In the genomic region with DNA sequence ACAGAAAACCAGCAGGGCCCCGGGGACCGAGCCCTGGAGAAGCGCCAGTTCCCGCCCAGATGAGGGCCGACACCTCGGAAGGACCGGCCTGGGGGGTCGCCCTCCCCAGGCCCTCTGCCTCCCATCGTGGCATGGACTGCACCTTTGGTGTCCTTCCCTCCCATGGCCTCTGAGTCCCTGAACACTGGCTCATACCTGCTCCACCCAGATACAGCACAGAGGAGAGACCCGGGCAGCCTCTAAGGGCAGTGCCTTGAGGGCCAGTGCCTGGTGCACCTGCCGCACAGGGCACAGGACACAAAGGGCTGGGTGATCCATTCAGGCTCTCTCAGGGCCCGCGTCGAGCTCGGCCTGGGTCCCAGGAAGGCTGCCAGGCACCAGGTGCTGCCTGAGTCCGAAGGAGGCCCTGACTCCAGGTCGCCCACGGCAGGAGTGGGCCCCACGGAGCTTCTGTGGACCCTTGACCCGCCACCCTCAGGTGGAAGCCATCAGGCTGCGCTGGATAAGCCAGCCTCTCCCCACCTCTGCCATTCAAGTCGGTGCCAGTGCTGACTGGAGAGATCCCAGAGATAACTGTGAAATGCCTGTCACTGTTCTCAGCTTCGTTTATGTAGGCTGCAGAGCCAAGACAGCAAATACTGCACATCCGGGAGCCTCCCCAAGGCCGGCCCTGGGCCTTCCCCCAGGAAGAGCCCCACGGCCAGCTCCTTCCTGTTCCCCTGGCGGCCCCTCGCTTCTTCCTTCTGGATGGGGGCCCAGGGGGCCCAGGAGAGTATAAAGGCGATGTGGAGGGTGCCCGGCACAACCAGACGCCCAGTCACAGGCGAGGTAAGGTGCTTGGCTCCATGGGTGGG, we compare ENCODE assay signal across 1 cellular context.
A peak's percentile ranks its signal among the peaks of the same experiment; 100 is the strongest.
TF ChIP-seq lines count a peak whose summit lies in the region.

A gene with protein sequence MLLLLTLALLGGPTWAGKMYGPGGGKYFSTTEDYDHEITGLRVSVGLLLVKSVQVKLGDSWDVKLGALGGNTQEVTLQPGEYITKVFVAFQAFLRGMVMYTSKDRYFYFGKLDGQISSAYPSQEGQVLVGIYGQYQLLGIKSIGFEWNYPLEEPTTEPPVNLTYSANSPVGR (plus strand): TSS at position 803 of the 854 bp plus-strand sequence. CDS start 139 bp downstream, outside the sequence.

TF ChIP-seq in HepG2, 621 proteins besides CTCF, POLR2A, EP300 and RAD21 (continued from another document and continues in another):
- TF ChIP-seq ZNF687 (CRISPR knock-in tag; IDR thresholded peaks at IDR 0.05) (peak; percentile 66), STAG1 (CRISPR knock-in tag; IDR thresholded peaks at IDR 0.05) (no peak), ZNF20 (CRISPR knock-in tag; IDR thresholded peaks at IDR 0.05) (no peak), ZNF496 (CRISPR knock-in tag; IDR thresholded peaks at IDR 0.05; ENCODE audit: insufficient replicate concordance) (no peak), YEATS4 (CRISPR knock-in tag; IDR thresholded peaks at IDR 0.05; ENCODE audit: borderline replicate concordance) (no peak), DZIP1 (CRISPR knock-in tag; IDR thresholded peaks at IDR 0.05) (0 out of 2 replicates have a peak, but pooled peaks have one; percentile 37), CEBPZ (IDR thresholded peaks at IDR 0.05; ENCODE audit: low read length) (no peak), SIX4 (CRISPR knock-in tag; IDR thresholded peaks at IDR 0.05) (no peak), HCFC1 (IDR thresholded peaks at IDR 0.05; ENCODE audit: low read depth, low read length) (no peak), EED (CRISPR knock-in tag; IDR thresholded peaks at IDR 0.05) (no peak), FOXP4 (CRISPR knock-in tag; IDR thresholded peaks at IDR 0.05) (peak; percentile 40), CENPT (CRISPR knock-in tag; IDR thresholded peaks at IDR 0.05; ENCODE audit: low read depth) (no peak), ZFY (CRISPR knock-in tag; IDR thresholded peaks at IDR 0.05) (peak; percentile 36; the same call in 1 of the 2 replicates), HMGA1 (CRISPR knock-in tag; conservative IDR thresholded peaks at IDR 0.05) (no peak), ZNF644 (CRISPR knock-in tag; IDR thresholded peaks at IDR 0.05; ENCODE audit: low read depth) (no peak), NR0B2 (CRISPR knock-in tag; IDR thresholded peaks at IDR 0.05) (no peak), HOXD1 (CRISPR knock-in tag; IDR thresholded peaks at IDR 0.05) (no peak), ZNF501 (CRISPR knock-in tag; IDR thresholded peaks at IDR 0.05) (no peak), ZNF83 (CRISPR knock-in tag; IDR thresholded peaks at IDR 0.05; ENCODE audit: borderline replicate concordance) (no peak), ZSCAN9 (CRISPR knock-in tag; IDR thresholded peaks at IDR 0.05; ENCODE audit: borderline replicate concordance) (0 out of 2 replicates have a peak, but pooled peaks have one; percentile 37), ZNF432 (CRISPR knock-in tag; IDR thresholded peaks at IDR 0.05; ENCODE audit: borderline replicate concordance) (no peak)
- TF ChIP-seq, protein P1, sequence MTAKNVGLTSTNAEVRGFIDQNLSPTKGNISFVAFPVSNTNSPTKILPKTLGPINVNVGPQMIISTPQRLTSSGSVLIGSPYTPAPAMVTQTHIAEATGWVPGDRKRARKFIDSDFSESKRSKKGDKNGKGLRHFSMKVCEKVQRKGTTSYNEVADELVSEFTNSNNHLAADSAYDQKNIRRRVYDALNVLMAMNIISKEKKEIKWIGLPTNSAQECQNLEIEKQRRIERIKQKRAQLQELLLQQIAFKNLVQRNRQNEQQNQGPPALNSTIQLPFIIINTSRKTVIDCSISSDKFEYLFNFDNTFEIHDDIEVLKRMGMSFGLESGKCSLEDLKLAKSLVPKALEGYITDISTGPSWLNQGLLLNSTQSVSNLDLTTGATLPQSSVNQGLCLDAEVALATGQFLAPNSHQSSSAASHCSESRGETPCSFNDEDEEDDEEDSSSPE (CRISPR knock-in tag; IDR thresholded peaks at IDR 0.05): no peak
- TF ChIP-seq, protein P2, sequence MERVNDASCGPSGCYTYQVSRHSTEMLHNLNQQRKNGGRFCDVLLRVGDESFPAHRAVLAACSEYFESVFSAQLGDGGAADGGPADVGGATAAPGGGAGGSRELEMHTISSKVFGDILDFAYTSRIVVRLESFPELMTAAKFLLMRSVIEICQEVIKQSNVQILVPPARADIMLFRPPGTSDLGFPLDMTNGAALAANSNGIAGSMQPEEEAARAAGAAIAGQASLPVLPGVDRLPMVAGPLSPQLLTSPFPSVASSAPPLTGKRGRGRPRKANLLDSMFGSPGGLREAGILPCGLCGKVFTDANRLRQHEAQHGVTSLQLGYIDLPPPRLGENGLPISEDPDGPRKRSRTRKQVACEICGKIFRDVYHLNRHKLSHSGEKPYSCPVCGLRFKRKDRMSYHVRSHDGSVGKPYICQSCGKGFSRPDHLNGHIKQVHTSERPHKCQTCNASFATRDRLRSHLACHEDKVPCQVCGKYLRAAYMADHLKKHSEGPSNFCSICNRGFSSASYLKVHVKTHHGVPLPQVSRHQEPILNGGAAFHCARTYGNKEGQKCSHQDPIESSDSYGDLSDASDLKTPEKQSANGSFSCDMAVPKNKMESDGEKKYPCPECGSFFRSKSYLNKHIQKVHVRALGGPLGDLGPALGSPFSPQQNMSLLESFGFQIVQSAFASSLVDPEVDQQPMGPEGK (CRISPR knock-in tag; IDR thresholded peaks at IDR 0.05): peak; percentile 83
- TF ChIP-seq, protein P3, sequence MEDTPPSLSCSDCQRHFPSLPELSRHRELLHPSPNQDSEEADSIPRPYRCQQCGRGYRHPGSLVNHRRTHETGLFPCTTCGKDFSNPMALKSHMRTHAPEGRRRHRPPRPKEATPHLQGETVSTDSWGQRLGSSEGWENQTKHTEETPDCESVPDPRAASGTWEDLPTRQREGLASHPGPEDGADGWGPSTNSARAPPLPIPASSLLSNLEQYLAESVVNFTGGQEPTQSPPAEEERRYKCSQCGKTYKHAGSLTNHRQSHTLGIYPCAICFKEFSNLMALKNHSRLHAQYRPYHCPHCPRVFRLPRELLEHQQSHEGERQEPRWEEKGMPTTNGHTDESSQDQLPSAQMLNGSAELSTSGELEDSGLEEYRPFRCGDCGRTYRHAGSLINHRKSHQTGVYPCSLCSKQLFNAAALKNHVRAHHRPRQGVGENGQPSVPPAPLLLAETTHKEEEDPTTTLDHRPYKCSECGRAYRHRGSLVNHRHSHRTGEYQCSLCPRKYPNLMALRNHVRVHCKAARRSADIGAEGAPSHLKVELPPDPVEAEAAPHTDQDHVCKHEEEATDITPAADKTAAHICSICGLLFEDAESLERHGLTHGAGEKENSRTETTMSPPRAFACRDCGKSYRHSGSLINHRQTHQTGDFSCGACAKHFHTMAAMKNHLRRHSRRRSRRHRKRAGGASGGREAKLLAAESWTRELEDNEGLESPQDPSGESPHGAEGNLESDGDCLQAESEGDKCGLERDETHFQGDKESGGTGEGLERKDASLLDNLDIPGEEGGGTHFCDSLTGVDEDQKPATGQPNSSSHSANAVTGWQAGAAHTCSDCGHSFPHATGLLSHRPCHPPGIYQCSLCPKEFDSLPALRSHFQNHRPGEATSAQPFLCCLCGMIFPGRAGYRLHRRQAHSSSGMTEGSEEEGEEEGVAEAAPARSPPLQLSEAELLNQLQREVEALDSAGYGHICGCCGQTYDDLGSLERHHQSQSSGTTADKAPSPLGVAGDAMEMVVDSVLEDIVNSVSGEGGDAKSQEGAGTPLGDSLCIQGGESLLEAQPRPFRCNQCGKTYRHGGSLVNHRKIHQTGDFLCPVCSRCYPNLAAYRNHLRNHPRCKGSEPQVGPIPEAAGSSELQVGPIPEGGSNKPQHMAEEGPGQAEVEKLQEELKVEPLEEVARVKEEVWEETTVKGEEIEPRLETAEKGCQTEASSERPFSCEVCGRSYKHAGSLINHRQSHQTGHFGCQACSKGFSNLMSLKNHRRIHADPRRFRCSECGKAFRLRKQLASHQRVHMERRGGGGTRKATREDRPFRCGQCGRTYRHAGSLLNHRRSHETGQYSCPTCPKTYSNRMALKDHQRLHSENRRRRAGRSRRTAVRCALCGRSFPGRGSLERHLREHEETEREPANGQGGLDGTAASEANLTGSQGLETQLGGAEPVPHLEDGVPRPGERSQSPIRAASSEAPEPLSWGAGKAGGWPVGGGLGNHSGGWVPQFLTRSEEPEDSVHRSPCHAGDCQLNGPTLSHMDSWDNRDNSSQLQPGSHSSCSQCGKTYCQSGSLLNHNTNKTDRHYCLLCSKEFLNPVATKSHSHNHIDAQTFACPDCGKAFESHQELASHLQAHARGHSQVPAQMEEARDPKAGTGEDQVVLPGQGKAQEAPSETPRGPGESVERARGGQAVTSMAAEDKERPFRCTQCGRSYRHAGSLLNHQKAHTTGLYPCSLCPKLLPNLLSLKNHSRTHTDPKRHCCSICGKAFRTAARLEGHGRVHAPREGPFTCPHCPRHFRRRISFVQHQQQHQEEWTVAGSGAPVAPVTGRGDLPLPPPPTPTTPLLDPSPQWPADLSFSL (CRISPR knock-in tag; IDR thresholded peaks at IDR 0.05): no peak
